ENCODE assay signal across 8 cellular contexts in the genomic region with DNA sequence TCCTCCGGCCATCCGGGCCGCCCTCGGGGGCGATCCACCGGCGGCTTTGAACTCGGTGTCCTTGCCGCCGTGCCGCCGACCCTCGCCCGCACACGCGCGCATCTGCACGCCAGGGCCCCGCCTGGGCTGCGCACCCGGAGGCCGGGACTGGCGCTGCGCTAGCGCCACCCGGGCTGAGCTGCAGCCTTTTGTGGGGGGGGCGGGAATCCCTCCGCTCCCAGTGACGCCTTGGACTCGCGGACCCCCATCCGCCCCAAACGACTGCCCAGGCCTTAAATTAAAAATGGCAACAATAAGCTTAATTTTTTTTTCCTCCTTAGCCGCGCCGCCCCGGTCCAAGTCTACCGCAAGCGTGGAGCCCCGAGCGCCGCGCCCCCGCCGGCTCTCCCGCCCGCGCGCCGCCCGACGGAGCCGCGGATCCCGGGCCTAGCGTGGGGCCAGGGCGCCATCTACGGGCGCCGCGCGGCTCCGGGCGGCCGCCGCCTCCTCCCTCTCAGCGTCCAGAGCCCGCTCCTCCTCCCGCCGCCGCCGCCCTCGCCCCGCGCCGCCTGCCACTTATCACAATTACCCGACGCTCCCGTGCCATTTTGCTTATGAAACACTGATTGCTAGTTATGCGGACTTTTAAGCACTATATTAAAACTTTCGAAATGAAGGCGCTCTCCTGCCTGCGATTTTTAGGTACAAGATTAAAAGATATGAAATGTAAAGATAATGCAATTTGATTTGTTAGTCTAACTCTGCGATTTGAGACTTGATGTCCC. TPM values are rescaled to one million over a fixed set of nuclear protein-coding genes. Genes with fewer than 3 reads are reported as not detected.
A peak's percentile ranks its signal among the peaks of the same experiment; 100 is the strongest.
DNase-seq lines count a peak whose midpoint lies in the region; ATAC-seq, FAIRE-seq and TF ChIP-seq lines count a peak whose summit lies in the region.

No MANE protein-coding gene starts in this region.

- no peaks in the 10 kb centered on the region for H4K20me1 ChIP-seq in H9 (ENCODE audit: control insufficient read depth, insufficient read depth, insufficient read length)
- H4K20me1 ChIP-seq in SK-N-SH (ENCODE audit: insufficient read depth): no peaks in the 10 kb centered on the region
- H4K20me1 ChIP-seq in H1 (replicated peaks in 1 of 2; ENCODE audit: control insufficient read depth in 1 of 2, insufficient read depth in 2 of 2, low read length in 2 of 2): peaks cover 9 to 16% of the 10 kb centered on the region in 2 experiments

- H3K79me2 ChIP-seq in H9 (ENCODE audit: insufficient read depth, low read length) (no peaks in the 10 kb centered on the region), SK-N-SH (ENCODE audit: insufficient read depth) (no peaks in the 10 kb centered on the region), H1 (ENCODE audit: control insufficient read depth in 1 of 2, insufficient read depth in 2 of 2, low read length in 2 of 2) (no peaks in the 10 kb centered on the region)

- H3K14ac ChIP-seq in H9 (ENCODE audit: insufficient read depth, low read length) (no peak overlapping the region), H1 (ENCODE audit: insufficient read length) (no peak overlapping the region)

- no peak overlapping the region for H4K91ac ChIP-seq in H9 (ENCODE audit: insufficient read length, low read depth, low read length)
- H4K91ac ChIP-seq in H1 (replicated peaks; ENCODE audit: insufficient read length, low read length): no peak overlapping the region

- H3F3A ChIP-seq in SK-N-SH (replicated peaks; ENCODE audit: insufficient read depth): peaks cover 3% of the 10 kb centered on the region

- H3K9me3 Mint-ChIP-seq in H9: peaks cover 4% of the 10 kb centered on the region in 2 experiments; a peak in 3 of 5 replicates

- FAIRE-seq in H1 (lab: Jason Lieb, UNC): no peak

- H3K27me3 ChIP-seq in H9 (ENCODE audit: insufficient read depth, low read length) (peaks cover 65% of the 10 kb centered on the region), SK-N-SH (ENCODE audit: insufficient read depth) (peaks cover 43% of the 10 kb centered on the region), H1 (replicated peaks in 1 of 4; ENCODE audit: control insufficient read depth in 3 of 4, extremely low read depth in 1 of 4, insufficient read depth in 3 of 4, low read length in 3 of 4) (peaks cover 67 to 93% (median 77%) of the 10 kb centered on the region in 4 experiments), tibial nerve (peaks cover 0 to 80% of the 10 kb centered on the region in 2 donors)

- H3K36me3 ChIP-seq in SK-N-SH (replicated peaks in 1 of 2; ENCODE audit: control insufficient read depth in 1 of 2, insufficient read depth in 2 of 2, low read length in 1 of 2) (no peaks in the 10 kb centered on the region), H1 (ENCODE audit: control insufficient read depth in 2 of 4, insufficient read depth in 4 of 4, low read length in 3 of 4) (peaks cover 0 to 21% (median 0%) of the 10 kb centered on the region in 4 experiments; a peak in 1 of 8 replicates), tibial nerve (no peaks in the 10 kb centered on the region)

- H3K4me3 ChIP-seq in SK-N-SH (ENCODE audit: low read depth in 2 of 2, low read length in 1 of 2) (peak overlapping the region; percentile 29 to 31; a peak in 2 of 4 replicates), H1 (ENCODE audit: extremely low read depth in 1 of 4, insufficient read depth in 2 of 4, low read depth in 3 of 4, low read length in 4 of 4) (peak overlapping the region in 2 of 4 experiments; percentile 7 to 55; a peak in 3 of 8 replicates), tibial nerve (peak overlapping the region in 2 of 4 donors; percentile 1 to 57)

- no peak overlapping the region for H3K27ac Mint-ChIP-seq in H9

- no peaks in the 10 kb centered on the region; a peak in 1 of 7 replicates for H3K36me3 Mint-ChIP-seq in H9 (ENCODE audit: insufficient read depth in 1 of 3, low read depth in 3 of 3)

- no peak overlapping the region for H2BK120ac ChIP-seq in H9 (ENCODE audit: low read depth, low read length, poor library complexity, severe bottlenecking)
- H2BK120ac ChIP-seq in H1 (replicated peaks; ENCODE audit: low read depth, low read length): no peak overlapping the region

- no peak overlapping the region for H3K9ac ChIP-seq in H9 (ENCODE audit: extremely low read depth, insufficient read length, low read length)
- H3K9ac ChIP-seq in SK-N-SH: no peak overlapping the region
- H3K9ac ChIP-seq in H1 (replicated peaks in 1 of 4; ENCODE audit: extremely low read depth in 1 of 4, low read depth in 3 of 4, low read length in 3 of 4): no peak overlapping the region

- H3K9me3 ChIP-seq in H9 (ENCODE audit: control insufficient read depth, low read depth, low read length): no peaks in the 10 kb centered on the region
- H3K9me3 ChIP-seq in SK-N-SH: no peaks in the 10 kb centered on the region
- no peaks in the 10 kb centered on the region for H3K9me3 ChIP-seq in H1 (ENCODE audit: insufficient read depth in 2 of 2, low read depth in 1 of 2, low read length in 1 of 2)
- no peaks in the 10 kb centered on the region for H3K9me3 ChIP-seq in tibial nerve

- H4K5ac ChIP-seq in H9 (ENCODE audit: insufficient read length, low read depth, low read length): no peak overlapping the region
- H4K5ac ChIP-seq in H1 (ENCODE audit: insufficient read length, low read depth, low read length): no peak overlapping the region

- H3K18ac ChIP-seq in H9 (ENCODE audit: insufficient read length, low read depth, low read length) (no peak overlapping the region), H1 (ENCODE audit: extremely low read depth, low read length) (no peak overlapping the region; the same call in 1 of the 2 replicates)

- H3K4me1 ChIP-seq in H9 (ENCODE audit: insufficient read depth, low read length) (no peaks in the 10 kb centered on the region; the same call in 1 of the 2 replicates), SK-N-SH (ENCODE audit: control insufficient read depth in 1 of 2, insufficient read depth in 2 of 2, low read depth in 1 of 2, low read length in 1 of 2) (no peaks in the 10 kb centered on the region; a peak in 1 of 4 replicates), H1 (replicated peaks in 1 of 4; ENCODE audit: control insufficient read depth in 3 of 4, insufficient read depth in 4 of 4, low read length in 3 of 4) (peaks cover 0 to 28% (median 18%) of the 10 kb centered on the region in 4 experiments; a peak in 6 of 7 replicates), tibial nerve (peaks cover 0 to 69% (median 12%) of the 10 kb centered on the region in 4 donors)

- peak; percentile 67 for TF ChIP-seq RAD21 in SK-N-SH (IDR thresholded peaks at IDR 0.05; ENCODE audit: low read length)
- peak; percentile 56 to 80 for TF ChIP-seq RAD21 in H1 (IDR thresholded peaks at IDR 0.05 in 1 of 2, conservative IDR thresholded peaks at IDR 0.05 in 1 of 2; ENCODE audit: low read depth in 2 of 2, low read length in 2 of 2)

- DNase-seq in Caki2 (ENCODE audit: low read depth): peak; percentile 52
- peak; percentile 64 for DNase-seq in H9
- peak; percentile 96 for DNase-seq in SK-N-SH
- peak in 1 of 2 experiments; percentile 76 for DNase-seq in H1 (ENCODE audit: low read depth in 1 of 2, low spot score in 2 of 2)
- DNase-seq in mucosa of gallbladder (ENCODE audit: low spot score): peak; percentile 39
- DNase-seq in tibial nerve (ENCODE audit: low spot score in 2 of 2): no peak
- no peak for DNase-seq in kidney glomerular epithelial cell (lab: John Stamatoyannopoulos, UW)

- H3K4me3 Mint-ChIP-seq in H9: peak overlapping the region; percentile 26 to 69

- H2BK20ac ChIP-seq in H9 (ENCODE audit: low read depth, low read length, poor library complexity, severe bottlenecking) (no peak overlapping the region), H1 (ENCODE audit: low read length) (no peak overlapping the region)

- H3K27ac ChIP-seq in H9 (ENCODE audit: insufficient read length, low read depth, low read length) (no peak overlapping the region), SK-N-SH (ENCODE audit: low read depth in 2 of 2, low read length in 1 of 2) (no peak overlapping the region), H1 (ENCODE audit: low read depth, low read length) (no peak overlapping the region), tibial nerve (no peak overlapping the region)

- H3K56ac ChIP-seq in H9 (ENCODE audit: insufficient read length, low read depth, low read length) (no peak overlapping the region), H1 (replicated peaks; ENCODE audit: insufficient read length, low read depth, low read length) (no peak overlapping the region)

- H4K8ac ChIP-seq in H9 (replicated peaks; ENCODE audit: insufficient read length, low read depth, low read length): no peak overlapping the region
- H4K8ac ChIP-seq in H1 (ENCODE audit: extremely low read depth, insufficient read depth, low read length): no peak overlapping the region

- H3K23ac ChIP-seq in H9 (ENCODE audit: insufficient read length, low read depth, low read length): no peak overlapping the region
- no peak overlapping the region for H3K23ac ChIP-seq in H1 (ENCODE audit: insufficient read length)

- POLR2A ChIA-PET in SK-N-SH (lab: Yijun Ruan, JAX): no interaction called here
- POLR2A ChIA-PET in H1 (lab: Charles Lee; ENCODE audit: partially characterized antibody): interaction anchor here (1.8 kb wide), 1 partner anchor 12 kb away, joined by 4 read pairs; no protein-coding TSS in a partner anchor

- H3K4ac ChIP-seq in H9 (ENCODE audit: low read depth, low read length) (no peak overlapping the region), H1 (replicated peaks; ENCODE audit: insufficient read length, low read depth, low read length) (no peak overlapping the region)

- no peak for TF ChIP-seq EP300 in SK-N-SH (IDR thresholded peaks at IDR 0.05; ENCODE audit: borderline replicate concordance in 1 of 2, low read depth in 1 of 2, low read length in 1 of 2)
- no peak for TF ChIP-seq EP300 in H1 (IDR thresholded peaks at IDR 0.05; ENCODE audit: borderline replicate concordance in 1 of 2, low read depth in 2 of 2, low read length in 2 of 2)
- peak in 1 of 2 donors; percentile 5 for TF ChIP-seq EP300 in tibial nerve (IDR thresholded peaks at IDR 0.05)

- no peak overlapping the region for H2BK12ac ChIP-seq in H9 (ENCODE audit: insufficient read length, low read depth, low read length)
- H2BK12ac ChIP-seq in H1 (ENCODE audit: low read depth, low read length): no peak overlapping the region

- H3K4me1 Mint-ChIP-seq in H9: peaks cover 19 to 29% of the 10 kb centered on the region in 2 experiments

- TF ChIP-seq CTCF in H9 (conservative IDR thresholded peaks at IDR 0.05) (peak; percentile 60), SK-N-SH (IDR thresholded peaks at IDR 0.05) (peak; percentile 35), H1 (IDR thresholded peaks at IDR 0.05; ENCODE audit: control extremely low read depth in 1 of 3, insufficient read depth in 1 of 3, low read depth in 1 of 3, low read length in 3 of 3) (peak; percentile 36 to 63 (median 51)), tibial nerve (IDR thresholded peaks at IDR 0.05) (peak; percentile 21 to 72 (median 61))

- in situ Hi-C loops in Caki2 (cut with HindIII; ENCODE audit: low pct_unique_long_range_greater_than_20kb, low sequenced_read_pairs): no loop called here

- WGBS in H9 (ENCODE audit: extremely low coverage, insufficient read length, low lambda C conversion rate): no CpG with 5 or more reads among the region's 84 CpGs
- 3% methylated on average over 36 of the region's 84 CpGs for WGBS in SK-N-SH (ENCODE audit: low lambda C conversion rate)
- WGBS in H1 (ENCODE audit: extremely low coverage in 1 of 2, insufficient coverage in 1 of 2, insufficient read length in 1 of 2, insufficient replicate concordance in 2 of 2, low coverage in 1 of 2, low lambda C conversion rate in 2 of 2, missing lambda C conversion rate in 1 of 2), 2 experiments: 4% methylated on average over 18 of the region's 84 CpGs; no CpG with 5 or more reads in 1 of the 2 experiments
- 0 to 1% methylated on average over 48 to 83 of the region's 84 CpGs for WGBS in tibial nerve, 2 donors

- H3T11ph ChIP-seq in H9 (ENCODE audit: low read length): no peak overlapping the region

- ATAC-seq in HG03469 (IDR thresholded peaks at IDR 0.05; ENCODE audit: unreplicated experiment): no peak

- H3K9me2 ChIP-seq in SK-N-SH: no peaks in the 10 kb centered on the region

- H2BK5ac ChIP-seq in H9 (ENCODE audit: insufficient read length, low read length) (no peak overlapping the region), H1 (ENCODE audit: low read depth, low read length) (no peak overlapping the region)

- peak overlapping the region; percentile 59 for H3K4me2 ChIP-seq in H9 (ENCODE audit: insufficient read depth, insufficient read length, low read length)
- no peak overlapping the region for H3K4me2 ChIP-seq in SK-N-SH
- peak overlapping the region; percentile 75 to 78 for H3K4me2 ChIP-seq in H1 (ENCODE audit: insufficient read depth in 1 of 2, low read depth in 2 of 2, low read length in 2 of 2)

- H2AK5ac ChIP-seq in H9 (ENCODE audit: insufficient read length, low read length) (no peak overlapping the region), H1 (ENCODE audit: low read depth, low read length) (no peak overlapping the region)

- no peak overlapping the region for H2AFZ ChIP-seq in H9 (ENCODE audit: low read length)
- no peak overlapping the region for H2AFZ ChIP-seq in SK-N-SH (ENCODE audit: low read depth)
- H2AFZ ChIP-seq in H1 (ENCODE audit: low read length): no peak overlapping the region

- TF ChIP-seq POLR2A in H1 (IDR thresholded peaks at IDR 0.05; ENCODE audit: control extremely low read depth in 1 of 2, low read depth in 2 of 2, low read length in 2 of 2): no peak
- no peak for TF ChIP-seq POLR2A in tibial nerve (IDR thresholded peaks at IDR 0.05)

- CTCF ChIA-PET in SK-N-SH (lab: Yijun Ruan, JAX): interaction anchor here (0.6 to 5.3 kb wide), 52 partner anchors 10 to 1876 kb away, joined by 3 to 66 read pairs (median 4); no protein-coding TSS in a partner anchor
- CTCF ChIA-PET in H1 (lab: Charles Lee; ENCODE audit: partially characterized antibody): interaction anchor here (0.5 to 3.0 kb wide), 30 partner anchors 14 to 937 kb away, joined by 3 to 12 read pairs (median 4); no protein-coding TSS in a partner anchor

- H2BK15ac ChIP-seq in H9 (ENCODE audit: low read depth, low read length): no peak overlapping the region
- H2BK15ac ChIP-seq in H1 (ENCODE audit: low read length): no peak overlapping the region

- peaks cover 93% of the 10 kb centered on the region for H3K27me3 Mint-ChIP-seq in H9 (ENCODE audit: low read depth)

- peaks cover 6% of the 10 kb centered on the region for H3K23me2 ChIP-seq in H9 (ENCODE audit: insufficient read length, low read depth, low read length, poor library complexity, severe bottlenecking)
- peaks cover 14% of the 10 kb centered on the region; the same call in 1 of the 2 replicates for H3K23me2 ChIP-seq in H1 (ENCODE audit: low read depth, low read length)

- H3K79me1 ChIP-seq in H9 (ENCODE audit: insufficient read depth, low read depth, low read length, poor library complexity, severe bottlenecking) (no peaks in the 10 kb centered on the region), H1 (ENCODE audit: low read depth, low read length) (no peaks in the 10 kb centered on the region)

RNA-seq across cellular contexts. Expression of gene EBF3, which starts 7.5 kb away (rescaled TPM):
- total RNA-seq in Caki2 (2014; rRNA removed; shearing (Covaris generic); ENCODE audit: low replicate concordance): not detected in 2 replicates
- total RNA-seq in H9 (2021) (0.04 and 0.22 TPM in 2 replicates), mucosa of gallbladder (1.8 TPM), tibial nerve (10 to 100 TPM; 27.3 to 41.0 (median 31.2) TPM)
- polyA plus RNA-seq in SK-N-SH (2012; rRNA removed) (not detected in 2 replicates), H1 (2011; rRNA removed) (0.08 and 0.20 TPM in 2 replicates)
- polyA plus RNA-seq in SK-N-SH (2012; cell fraction: cytosol; rRNA removed): 0.01 TPM in 1 of 2 replicates, not detected in the other
- polyA plus RNA-seq in SK-N-SH (2012; cell fraction: nucleus; rRNA removed): not detected in 2 replicates
- 0.26 and 0.38 TPM in 2 replicates for total RNA-seq in H1 (2021; fragmentation: NEBNext Ultra II Directional; extraction: Animal tissue kit (Norgen Biotek cat#: 25700))
- polyA plus RNA-seq in H1 (2011; cell fraction: cytosol; rRNA removed): 0.31 TPM
- 0.40 TPM for polyA plus RNA-seq in H1 (2011; cell fraction: nucleus; rRNA removed)
- polyA plus RNA-seq in H1 (2012, experiment 1 of 2): 0.07 to 0.15 TPM (median 0.12 TPM) in 4 replicates
- 0.07 TPM for polyA plus RNA-seq in H1 (2012, experiment 2 of 2)
- 0.10 TPM for polyA plus RNA-seq in H1 (2013, experiment 1 of 2)
- 0.09 TPM for polyA plus RNA-seq in H1 (2013, experiment 2 of 2)
- 0.76 TPM in 1 of 2 replicates, not detected in the other for polyA minus RNA-seq in H1 (2011; rRNA and poly(A)+ RNA removed)
- polyA minus RNA-seq in H1 (2011; cell fraction: cytosol; rRNA and poly(A)+ RNA removed): not detected
- polyA minus RNA-seq in H1 (2011; cell fraction: nucleus; rRNA and poly(A)+ RNA removed): 0.30 TPM

Comparison
In these comparisons a context has a peak if more than half of its experiments do, and no peak if none do; other contexts are left out.
1. DNase-seq: peak in Caki2 (single experiment), H9 (single experiment), SK-N-SH (single experiment) and mucosa of gallbladder (single experiment); none in tibial nerve (0 of 2) and kidney glomerular epithelial cell (single experiment).
2. RNA of gene EBF3, which starts 7.5 kb away (total RNA-seq): 27.3 to 41.0 TPM in tibial nerve; 1.8 TPM in mucosa of gallbladder (single experiment), 0.26 to 0.38 TPM in H1, 0.04 to 0.22 TPM in H9 and not detected in Caki2; every median in the first group is over 10 times any median in the second.
3. Peak in every context shown above with its lines, with median percentiles within 50 percentile points of each other: CTCF ChIP-seq.